Comparison of ENCODE assay signal across 1 cellular context in genomic region chr6:41071923-41072835, GRCh38.
TF ChIP-seq lines count a peak whose summit lies in the region.

TSS of gene OARD1 (minus strand) at chr6:41072356. CDS start at chr6:41071634, 722 bp downstream.

TF ChIP-seq in HepG2, 621 proteins besides CTCF, POLR2A, EP300 and RAD21 (continued from another document and continues in another):
- peak; percentile 62; the same call in 1 of the 2 replicates for TF ChIP-seq ZBTB4 (CRISPR knock-in tag; IDR thresholded peaks at IDR 0.05; ENCODE audit: borderline replicate concordance)
- TF ChIP-seq HOMEZ (CRISPR knock-in tag; IDR thresholded peaks at IDR 0.05; ENCODE audit: low read depth), result peak; percentile 65
- TF ChIP-seq ZNF513 (CRISPR knock-in tag; conservative IDR thresholded peaks at IDR 0.05), result no peak
- no peak for TF ChIP-seq TRIM22 (IDR thresholded peaks at IDR 0.05)
- no peak for TF ChIP-seq KLF12 (CRISPR knock-in tag; IDR thresholded peaks at IDR 0.05; ENCODE audit: borderline replicate concordance)
- no peak for TF ChIP-seq TBL1XR1 (IDR thresholded peaks at IDR 0.05; ENCODE audit: borderline replicate concordance, low read length, partially characterized antibody)
- no peak for TF ChIP-seq ZNF883 (CRISPR knock-in tag; IDR thresholded peaks at IDR 0.05; ENCODE audit: not compliant biosample characterization)
- peak; percentile 57 for TF ChIP-seq MYC (CRISPR knock-in tag; IDR thresholded peaks at IDR 0.05; ENCODE audit: borderline replicate concordance)
- TF ChIP-seq YY1 (IDR thresholded peaks at IDR 0.05; ENCODE audit: insufficient read depth, insufficient replicate concordance, low read depth, low read length), result peak; percentile 98
- TF ChIP-seq ZNF609 (CRISPR knock-in tag; IDR thresholded peaks at IDR 0.05; ENCODE audit: borderline replicate concordance), result 0 out of 2 replicates have a peak, but pooled peaks have one; percentile 41
- peak; percentile 60; the same call in 1 of the 2 replicates for TF ChIP-seq STAT6 (CRISPR knock-in tag; IDR thresholded peaks at IDR 0.05; ENCODE audit: borderline replicate concordance)
- TF ChIP-seq ZNF282 (IDR thresholded peaks at IDR 0.05; ENCODE audit: partially characterized antibody), result no peak
- TF ChIP-seq KDM3A (CRISPR knock-in tag; IDR thresholded peaks at IDR 0.05; ENCODE audit: low read depth), result peak; percentile 23; the same call in 1 of the 2 replicates
- TF ChIP-seq ZKSCAN5 (CRISPR knock-in tag; IDR thresholded peaks at IDR 0.05), result no peak
- no peak; the same call in 1 of the 2 replicates for TF ChIP-seq GTF3A (CRISPR knock-in tag; conservative IDR thresholded peaks at IDR 0.05)
- no peak for TF ChIP-seq ZNF850 (CRISPR knock-in tag; conservative IDR thresholded peaks at IDR 0.05)
- TF ChIP-seq TMF1 (CRISPR knock-in tag; IDR thresholded peaks at IDR 0.05; ENCODE audit: low read depth), result no peak
- TF ChIP-seq ZNF790 (CRISPR knock-in tag; IDR thresholded peaks at IDR 0.05; ENCODE audit: borderline replicate concordance), result 0 out of 2 replicates have a peak, but pooled peaks have one; percentile 23
- TF ChIP-seq FOXA3 (CRISPR knock-in tag; IDR thresholded peaks at IDR 0.05), result 0 out of 2 replicates have a peak, but pooled peaks have one; percentile 12
- TF ChIP-seq FOXA1 (IDR thresholded peaks at IDR 0.05), result no peak
- TF ChIP-seq FOXA1 (CRISPR knock-in tag; IDR thresholded peaks at IDR 0.05), result no peak; the same call in 1 of the 2 replicates
- no peak for TF ChIP-seq ZNF20 (CRISPR knock-in tag; IDR thresholded peaks at IDR 0.05)
- peak; percentile 20; the same call in 1 of the 2 replicates for TF ChIP-seq NAIF1 (CRISPR knock-in tag; IDR thresholded peaks at IDR 0.05; ENCODE audit: borderline replicate concordance)
- TF ChIP-seq HNRNPH1 (optimal IDR thresholded peaks at IDR 0.05; ENCODE audit: low read depth, low read length), result no peak
- TF ChIP-seq TOPORS (CRISPR knock-in tag; IDR thresholded peaks at IDR 0.05), result no peak
- no peak for TF ChIP-seq MAZ (IDR thresholded peaks at IDR 0.05; ENCODE audit: borderline replicate concordance, low read depth, low read length)
- no peak for TF ChIP-seq MAZ (CRISPR knock-in tag; IDR thresholded peaks at IDR 0.05; ENCODE audit: low read depth)
- TF ChIP-seq ZNF224 (CRISPR knock-in tag; IDR thresholded peaks at IDR 0.05), result no peak
- no peak; the same call in 1 of the 2 replicates for TF ChIP-seq SIX4 (CRISPR knock-in tag; IDR thresholded peaks at IDR 0.05)
- TF ChIP-seq PHF5A (CRISPR knock-in tag; IDR thresholded peaks at IDR 0.05; ENCODE audit: low read depth, unreplicated experiment), result no peak
- peak; percentile 50 for TF ChIP-seq MIXL1 (CRISPR knock-in tag; IDR thresholded peaks at IDR 0.05)
- no peak for TF ChIP-seq ATRX (CRISPR knock-in tag; IDR thresholded peaks at IDR 0.05; ENCODE audit: borderline replicate concordance)
- TF ChIP-seq ZNF792 (CRISPR knock-in tag; IDR thresholded peaks at IDR 0.05), result peak; percentile 41; the same call in 1 of the 2 replicates
- TF ChIP-seq HDAC1 (CRISPR knock-in tag; IDR thresholded peaks at IDR 0.05), result no peak; the same call in none of the 2 replicates
- TF ChIP-seq ZMYM2 (CRISPR knock-in tag; IDR thresholded peaks at IDR 0.05), result no peak
- TF ChIP-seq ZNF788 (CRISPR knock-in tag; IDR thresholded peaks at IDR 0.05; ENCODE audit: borderline replicate concordance), result peak; percentile 81; the same call in 1 of the 2 replicates
- peak; percentile 95 for TF ChIP-seq TEAD3 (CRISPR knock-in tag; optimal IDR thresholded peaks at IDR 0.05; ENCODE audit: borderline replicate concordance)
- TF ChIP-seq FUBP1 (CRISPR knock-in tag; IDR thresholded peaks at IDR 0.05; ENCODE audit: borderline replicate concordance), result no peak
- TF ChIP-seq SOX13 (IDR thresholded peaks at IDR 0.05), result 0 out of 2 replicates have a peak, but pooled peaks have one; percentile 7
- no peak; a peak in 1 of 4 replicates for TF ChIP-seq SOX13 (CRISPR knock-in tag; conservative IDR thresholded peaks at IDR 0.05 in 1 of 2, IDR thresholded peaks at IDR 0.05 in 1 of 2)
- TF ChIP-seq SKIL (CRISPR knock-in tag; IDR thresholded peaks at IDR 0.05; ENCODE audit: borderline replicate concordance), result no peak
- TF ChIP-seq XRCC5 (optimal IDR thresholded peaks at IDR 0.05; ENCODE audit: low read length), result no peak
